ENCODE assay signal across 8 cellular contexts in the genomic region with DNA sequence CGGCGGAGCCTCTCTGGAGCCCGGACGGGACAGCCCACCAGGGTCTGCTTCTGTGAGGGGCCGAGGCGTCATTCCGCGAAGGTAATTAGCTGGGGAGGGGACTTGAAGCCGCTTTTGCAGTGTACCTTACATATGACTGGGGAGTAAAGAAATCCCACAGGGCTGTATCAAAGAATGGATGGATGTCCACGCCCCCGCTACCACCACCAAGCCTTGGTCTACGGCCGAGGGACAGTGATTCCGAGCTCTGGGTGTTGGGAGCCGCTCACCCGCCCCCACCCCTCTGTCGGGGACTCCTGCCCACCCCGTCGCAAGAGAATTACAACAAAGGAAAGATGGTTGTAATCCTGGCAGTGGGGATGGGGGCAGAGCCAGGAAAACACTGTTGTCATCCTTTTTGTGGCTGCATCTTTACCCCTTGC. TPM values are rescaled to one million over a fixed set of nuclear protein-coding genes. Genes with fewer than 3 reads are reported as not detected.
DNase-seq lines count a peak whose midpoint lies in the region; ATAC-seq and TF ChIP-seq lines count a peak whose summit lies in the region.

No MANE protein-coding gene starts in this region.

- in situ Hi-C loops in SK-MEL-5 (cut with HindIII; ENCODE audit: low pct_unique_long_range_greater_than_20kb, low sequenced_read_pairs) = no loop called here

- H3K4me1 ChIP-seq in muscle layer of duodenum (ENCODE audit: control insufficient read depth in 1 of 2, insufficient read depth in 2 of 2, low read length in 2 of 2) = peaks cover 14 to 17% of the 10 kb centered on the region in 2 donors

- no peaks in the 10 kb centered on the region for H3K9me3 ChIP-seq in AG04450 (ENCODE audit: control insufficient read depth, insufficient read depth, low read length)
- H3K9me3 ChIP-seq in muscle layer of duodenum (ENCODE audit: control insufficient read depth in 1 of 2, low read length in 2 of 2) = no peaks in the 10 kb centered on the region

- H3K27ac ChIP-seq in AG04450 (ENCODE audit: low read depth, low read length) (peak overlapping the region; percentile 82), muscle layer of duodenum (ENCODE audit: low read length) (peak overlapping the region; percentile 97)

- H3K4me3 ChIP-seq in AG04450 (ENCODE audit: low read depth, low read length) (peak overlapping the region; percentile 69), epithelial cell of esophagus (ENCODE audit: low read length) (peak overlapping the region; percentile 81), muscle layer of duodenum (ENCODE audit: low read depth in 1 of 2, low read length in 2 of 2) (peak overlapping the region; percentile 87 to 92)

- peaks cover 0 to 4% of the 10 kb centered on the region in 2 donors for H3K36me3 ChIP-seq in muscle layer of duodenum (ENCODE audit: control insufficient read depth in 1 of 2, insufficient read depth in 2 of 2, low read length in 2 of 2)

- POLR2A ChIA-PET in AG04450 (lab: Yijun Ruan, JAX) = interaction anchor here (0.7 to 2.2 kb wide), 3 partner anchors 9 to 80 kb away, joined by 3 to 25 read pairs (median 5); partner anchors contain the start of gene EPM2A

- H3K27me3 ChIP-seq in AG04450 (ENCODE audit: control insufficient read depth, insufficient read depth, low read length) = no peaks in the 10 kb centered on the region
- H3K27me3 ChIP-seq in muscle layer of duodenum (ENCODE audit: low read depth, low read length) = no peaks in the 10 kb centered on the region

- DNase-seq in AG04450 (ENCODE audit: low read depth, low spot score) (no peak), SK-MEL-5 (ENCODE audit: low read depth, low spot score) (peak; percentile 2), epithelial cell of esophagus (ENCODE audit: low read depth) (no peak), NCI-H2029 (lab: John Stamatoyannopoulos, UW) (no peak), superior temporal gyrus (ENCODE audit: extremely low spot score) (no peak)

- no peak; the same call in 1 of the 2 replicates for TF ChIP-seq CTCF in AG04450 (IDR thresholded peaks at IDR 0.05; ENCODE audit: low read depth, low read length)
- no peak for TF ChIP-seq CTCF in epithelial cell of esophagus (IDR thresholded peaks at IDR 0.05; ENCODE audit: insufficient read depth, low read depth, low read length, missing control alignments)

- ATAC-seq in GM18508 (IDR thresholded peaks at IDR 0.05; ENCODE audit: insufficient read depth, unreplicated experiment) (peak; percentile 2), HG03066 (IDR thresholded peaks at IDR 0.05; ENCODE audit: low read depth, unreplicated experiment) (peak; percentile 5)

- CTCF ChIA-PET in AG04450 (lab: Charles Lee) = interaction anchor here (0.6 to 1.6 kb wide), 4 partner anchors 72 to 113 kb away, joined by 3 to 5 read pairs (median 4); partner anchors contain the start of gene EPM2A

RNA-seq across cellular contexts. Expression of gene FBXO30, which starts 0.8 kb away (rescaled TPM):
- 8.8 and 11.8 TPM in 2 replicates for polyA plus RNA-seq in AG04450 (2011; rRNA removed)
- 11.6 and 21.6 TPM in 2 replicates for polyA minus RNA-seq in AG04450 (2011; rRNA and poly(A)+ RNA removed)
- 6.2 and 7.1 TPM in 2 replicates for total RNA-seq in SK-MEL-5 (2014; rRNA removed; shearing (Covaris generic))
- 4.1 and 5.4 TPM in 2 replicates for polyA plus RNA-seq in SK-MEL-5 (2015; cell fraction: cytosol; rRNA removed)
- 9.5 and 11.3 TPM in 2 replicates for polyA plus RNA-seq in SK-MEL-5 (2015; cell fraction: nucleus; rRNA removed)
